In the genomic region with DNA sequence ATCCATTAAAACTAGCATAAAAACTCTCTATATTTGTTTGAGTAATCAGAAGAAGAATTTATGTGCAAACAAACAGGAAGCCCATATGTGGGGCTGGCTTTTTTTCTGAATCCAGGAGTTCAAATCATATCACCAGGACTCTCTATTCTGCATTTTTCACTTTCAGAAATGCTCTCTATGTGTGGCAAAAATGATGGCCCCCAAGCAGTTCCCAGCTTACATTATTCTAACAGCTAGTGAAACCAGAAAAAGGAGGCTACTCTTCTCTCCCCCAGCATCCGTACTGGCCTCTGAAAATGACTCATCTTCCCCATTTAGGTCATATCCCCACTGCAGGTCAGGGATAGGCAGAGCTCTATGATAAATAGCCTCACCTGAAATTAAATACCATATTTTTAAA, we compare ENCODE assay signal across 8 cellular contexts. TPM values are rescaled to one million over a fixed set of nuclear protein-coding genes. Genes with fewer than 3 reads are reported as not detected.
A peak's percentile ranks its signal among the peaks of the same experiment; 100 is the strongest.
DNase-seq lines count a peak whose midpoint lies in the region; ATAC-seq and TF ChIP-seq lines count a peak whose summit lies in the region.

No MANE protein-coding gene starts in this region.

- H3K4me1 ChIP-seq in HCT116 (ENCODE audit: control insufficient read depth in 1 of 2, insufficient read depth in 2 of 2, low read length in 2 of 2) (peaks cover 20 to 36% of the 10 kb centered on the region in 2 experiments), foreskin keratinocyte (peaks cover 38% of the 10 kb centered on the region)

- peaks cover 14% of the 10 kb centered on the region for H3K36me3 Mint-ChIP-seq in activated CD4-positive, alpha-beta T cell treated with anti-CD3 and anti-CD28 coated beads for 36 hours (ENCODE audit: low read depth)

- H3K4me3 ChIP-seq in HCT116 (replicated peaks in 1 of 2; ENCODE audit: low read depth in 1 of 2, low read length in 2 of 2) (no peak overlapping the region), lower leg skin (ENCODE audit: low read depth, poor library complexity, severe bottlenecking) (no peak overlapping the region)

- H3K9ac ChIP-seq in HCT116 (ENCODE audit: low read length) = no peak overlapping the region

- H3K4me3 Mint-ChIP-seq in activated CD4-positive, alpha-beta T cell treated with anti-CD3 and anti-CD28 coated beads for 36 hours = peak overlapping the region; percentile 30

- no peaks in the 10 kb centered on the region for H3K36me3 ChIP-seq in HCT116 (ENCODE audit: control insufficient read depth in 1 of 2, insufficient read depth in 2 of 2, low read length in 2 of 2)

- ATAC-seq in activated CD4-positive, alpha-beta T cell treated with anti-CD3 and anti-CD28 coated beads for 36 hours = peak; percentile 72
- ATAC-seq in HCT116 (peak; percentile 54; the same call in 1 of the 2 replicates), foreskin keratinocyte (peak; percentile 91)

- no peak overlapping the region for H2AFZ ChIP-seq in HCT116 (ENCODE audit: low read depth, low read length, poor library complexity, severe bottlenecking)

- intact Hi-C loops in activated CD4-positive, alpha-beta T cell treated with anti-CD3 and anti-CD28 coated beads for 36 hours (cut with DNase I, micrococcal nuclease) = loop anchor here (1.0 to 2.0 kb wide), 6 partner anchors 8 to 191 kb away; partner anchors contain the start of gene NDFIP2 (in 1 of the 2)
- intact Hi-C loops in HCT116 (cut with micrococcal nuclease) (no loop called here), lower leg skin (cut with DNase I; ENCODE audit: low total_unique reads) (no loop called here)

- no peaks in the 10 kb centered on the region for H3K9me2 ChIP-seq in HCT116 (ENCODE audit: insufficient read depth)

- no peak for TF ChIP-seq RAD21 in HCT116 (IDR thresholded peaks at IDR 0.05; ENCODE audit: low read depth)

- TF ChIP-seq CTCF in HCT116 (IDR thresholded peaks at IDR 0.05 in 2 of 3, conservative IDR thresholded peaks at IDR 0.05 in 1 of 3; ENCODE audit: borderline replicate concordance in 1 of 3, insufficient read depth in 1 of 3, low read depth in 2 of 3, low read length in 2 of 3) (no peak), foreskin keratinocyte (conservative IDR thresholded peaks at IDR 0.05) (no peak), lower leg skin (IDR thresholded peaks at IDR 0.05) (no peak)

- no peak overlapping the region for H3K27ac Mint-ChIP-seq in activated CD4-positive, alpha-beta T cell treated with anti-CD3 and anti-CD28 coated beads for 36 hours

- H3K79me2 ChIP-seq in HCT116 (ENCODE audit: insufficient read depth, low read length) = peaks cover 100% of the 10 kb centered on the region

- H3K27ac ChIP-seq in HCT116 (ENCODE audit: low read depth, low read length) (no peak overlapping the region), foreskin keratinocyte (peak overlapping the region; percentile 32)

- H3K4me2 ChIP-seq in HCT116 (ENCODE audit: low read length) = no peak overlapping the region

- RAD21 ChIA-PET in HCT116 (lab: Charles Lee; ENCODE audit: low non-redundant PET in 1 of 2, low total read pairs in 2 of 2, uncharacterized antibody in 2 of 2, unreplicated experiment in 2 of 2) = no interaction called here

- H4K20me1 ChIP-seq in HCT116 (ENCODE audit: insufficient read depth) = peaks cover 39% of the 10 kb centered on the region; the same call in 1 of the 2 replicates

- H3K4me1 Mint-ChIP-seq in activated CD4-positive, alpha-beta T cell treated with anti-CD3 and anti-CD28 coated beads for 36 hours = peaks cover 79% of the 10 kb centered on the region

- no peaks in the 10 kb centered on the region for H3K9me3 Mint-ChIP-seq in activated CD4-positive, alpha-beta T cell treated with anti-CD3 and anti-CD28 coated beads for 36 hours (ENCODE audit: low read depth)

- no TSS peak for BruUV-seq in HCT116 (replicated peaks; lab: Mats Ljungman, UMichigan)

- DNase-seq in activated CD4-positive, alpha-beta T cell treated with anti-CD3 and anti-CD28 coated beads for 36 hours = peak; percentile 53
- DNase-seq in activated CD4-positive, alpha-beta T cell treated with anti-CD3 and anti-CD28 coated beads, Interleukin-2, amount 50 U/mL, for 4 hours = no peak
- DNase-seq in HCT116 (ENCODE audit: low read depth, low spot score) (no peak), MV-4-11 (lab: John Stamatoyannopoulos, UW) (peak; percentile 77), foreskin keratinocyte (peak; percentile 27 to 56), hippocampal formation (lab: John Stamatoyannopoulos, UW) (no peak), foreskin melanocyte (no peak), lower leg skin (ENCODE audit: low spot score in 2 of 2) (no peak)

- H3K27me3 ChIP-seq in HCT116 (ENCODE audit: insufficient read depth, low read length) (no peaks in the 10 kb centered on the region), foreskin keratinocyte (no peaks in the 10 kb centered on the region)

- POLR2A ChIA-PET in activated CD4-positive, alpha-beta T cell treated with anti-CD3 and anti-CD28 coated beads for 36 hours (lab: Charles Lee) = interaction anchor here (0.6 to 1.5 kb wide), 5 partner anchors 17 to 156 kb away, joined by 3 to 8 read pairs (median 5); partner anchors contain the start of gene NDFIP2
- POLR2A ChIA-PET in HCT116 (lab: Charles Lee) = no interaction called here

- H3K9me3 ChIP-seq in HCT116 (ENCODE audit: control insufficient read depth in 1 of 2, insufficient read depth in 1 of 2, low read depth in 1 of 2, low read length in 2 of 2) = no peaks in the 10 kb centered on the region

- CTCF ChIA-PET in activated CD4-positive, alpha-beta T cell treated with anti-CD3 and anti-CD28 coated beads for 36 hours (lab: Charles Lee) = interaction anchor here (0.7 to 2.0 kb wide), 4 partner anchors 20 to 158 kb away, joined by 3 to 5 read pairs (median 3); partner anchors contain the start of gene RBM26
- CTCF ChIA-PET in HCT116 (lab: Charles Lee) = no interaction called here

- H3K27me3 Mint-ChIP-seq in activated CD4-positive, alpha-beta T cell treated with anti-CD3 and anti-CD28 coated beads for 36 hours = no peaks in the 10 kb centered on the region

- WGBS in lower leg skin, 2 donors = 42% methylated on average over 1 of the region's 1 CpG

- TF ChIP-seq POLR2A in HCT116 (IDR thresholded peaks at IDR 0.05; ENCODE audit: borderline replicate concordance, extremely low read depth, insufficient read depth, insufficient read length) = no peak
- no peak for TF ChIP-seq POLR2A in lower leg skin (IDR thresholded peaks at IDR 0.05)

TF ChIP-seq in HCT116, 20 proteins besides CTCF, POLR2A, EP300 and RAD21:
- no peak for TF ChIP-seq REST (IDR thresholded peaks at IDR 0.05; ENCODE audit: low read depth)

RNA-seq across cellular contexts. Expression of gene RBM26, which starts 20.4 kb away (rescaled TPM):
- 10 to 100 TPM; 61.3 to 79.6 TPM for total RNA-seq in activated CD4-positive, alpha-beta T cell treated with anti-CD3 and anti-CD28 coated beads for 36 hours
- total RNA-seq in HCT116 (2021; ENCODE audit: unreplicated experiment) (52.5 TPM), foreskin keratinocyte (29.6 and 33.1 TPM in 2 replicates), lower leg skin (10 to 100 TPM; 23.5 to 29.6 (median 28.8) TPM)
- polyA plus RNA-seq in HCT116 (2012) = 14.2 and 18.7 TPM in 2 replicates
- 9.7 and 12.1 TPM in 2 replicates for polyA plus RNA-seq in foreskin keratinocyte

Comparison
In these comparisons a context has a peak if more than half of its experiments do, and no peak if none do; other contexts are left out.
1. DNase-seq: peak in activated CD4-positive, alpha-beta T cell treated with anti-CD3 and anti-CD28 coated beads for 36 hours (single experiment), MV-4-11 (single experiment) and foreskin keratinocyte (2 of 2); none in activated CD4-positive, alpha-beta T cell treated with anti-CD3 and anti-CD28 coated beads, Interleukin-2, amount 50 U/mL, for 4 hours (0 of 2), HCT116 (single experiment), hippocampal formation (0 of 2), foreskin melanocyte (single experiment) and lower leg skin (0 of 2).
2. intact Hi-C loops: an anchor here in activated CD4-positive, alpha-beta T cell treated with anti-CD3 and anti-CD28 coated beads for 36 hours (1.0 to 2.0 kb wide); none called in HCT116 and lower leg skin.
3. Peak in every context shown above with its lines, with median percentiles within 50 percentile points of each other: ATAC-seq.